Comparison of ENCODE assay signal across 23 cellular contexts in genomic region chr14:45587142-45587541, GRCh38.
"Had no signal": no experiment of that assay in that cellular context is flagged by ENCODE, and none has a peak within 500 bp of the region (broad histone marks: within the 10 kb centered on the region; RNA-seq: fewer than 3 reads in every experiment).

No MANE protein-coding gene starts in this region.

- DNase-seq: hypothalamus; immature natural killer cell; kidney; left colon; left lung; lower lobe of right lung; mammary epithelial cell; mesenchymal stem cell; naive thymus-derived CD8-positive, alpha-beta T cell; nucleus accumbens; pancreas; psoas muscle; retina; right cardiac atrium; stimulated activated CD4-positive, alpha-beta T cell treated with anti-CD3 and anti-CD28 coated beads, Interleukin-12 subunit alpha, Interleukin-12 subunit beta, amount 100 ng/mL, for 4 hours; stimulated activated CD4-positive, alpha-beta T cell treated with anti-CD3 and anti-CD28 coated beads, Interleukin-15, amount 100 ng/mL, for 24 hours; stimulated activated CD4-positive, alpha-beta T cell treated with anti-CD3 and anti-CD28 coated beads, Interleukin-2, amount 100 ng/mL, for 24 hours; stimulated activated CD4-positive, alpha-beta T cell treated with anti-CD3 and anti-CD28 coated beads, Interleukin-4, amount 100 ng/mL, for 1 hour; stimulated activated naive B cell treated with anti-CD40 and anti-IgM and Interleukin-4, amounts not matched to agents 10 μg/mL and 1 μg/mL and 100 μg/mL, for 72 hours; stimulated activated naive CD8-positive, alpha-beta T cell treated with anti-CD3 and anti-CD28 coated beads, Interleukin-15, Interleukin-2, amounts not matched to agents 100 U/mL and 50 U/mL, for 24 hours; stomach; tibial artery; uterus had no signal
